Comparison of ENCODE assay signal across 14 cellular contexts in genomic region chr12:103273645-103274044, GRCh38.
DNase-seq lines count a peak whose midpoint lies in the region; ATAC-seq and FAIRE-seq lines count a peak whose summit lies in the region.
"Had no signal": no experiment of that assay in that cellular context is flagged by ENCODE, and none has a peak within 500 bp of the region (broad histone marks: within the 10 kb centered on the region; RNA-seq: fewer than 3 reads in every experiment).

No MANE protein-coding gene starts in this region.

- ATAC-seq in GM19463 (IDR thresholded peaks at IDR 0.05; ENCODE audit: unreplicated experiment), result peak; percentile 71
- ATAC-seq in HG03025 (IDR thresholded peaks at IDR 0.05; ENCODE audit: low FRiP score, unreplicated experiment), result no peak
- no peak for ATAC-seq in HG03378 (IDR thresholded peaks at IDR 0.05; ENCODE audit: unreplicated experiment)
- ATAC-seq: activated T-cell treated with anti-CD3 and anti-CD28 coated beads, Interleukin-2, amount 50 U/mL, for 4 hours; pancreas; stimulated activated memory B cell treated with anti-CD40 and anti-IgM and Interleukin-4, amounts not matched to agents 10 μg/mL and 1 μg/mL and 100 μg/mL, for 72 hours had no signal

- FAIRE-seq in islet of Langerhans (lab: Jason Lieb, UNC), result peak; percentile 93
- FAIRE-seq: pancreas had no signal

- DNase-seq in NCI-H2107 treated with DMSO at 0.1 percent for 48 hours (lab: John Stamatoyannopoulos, UW; ENCODE audit: unreplicated experiment) (peak; percentile 66), NCI-H2107 (lab: John Stamatoyannopoulos, UW) (no peak), NCI-H2196 (lab: John Stamatoyannopoulos, UW; ENCODE audit: unreplicated experiment) (peak; percentile 48), NCI-H1436 treated with DMSO at 0.1 percent for 48 hours (lab: John Stamatoyannopoulos, UW) (no peak)
- DNase-seq: activated CD4-positive, alpha-beta T cell treated with anti-CD3 and anti-CD28 coated beads, Interleukin-2, amount 10 ng/mL, durations not matched to agents 7 days and 5 days; activated naive CD8-positive, alpha-beta T cell treated with anti-CD3 and anti-CD28 coated beads, Interleukin-2, amount 10 ng/mL, durations not matched to agents 7 days and 5 days; activated T-cell treated with anti-CD3 and anti-CD28 coated beads, Interleukin-2, amount 50 U/mL, for 4 hours; NCI-H187 treated with DMSO at 0.1 percent for 48 hours; pancreas had no signal

Comparison
In these comparisons a context has a peak if more than half of its experiments do, and no peak if none do; other contexts are left out.
1. DNase-seq: peak in NCI-H2107 treated with DMSO at 0.1 percent for 48 hours (single experiment) and NCI-H2196 (single experiment); none in NCI-H2107 (single experiment) and NCI-H1436 treated with DMSO at 0.1 percent for 48 hours (single experiment).